In the genomic region with DNA sequence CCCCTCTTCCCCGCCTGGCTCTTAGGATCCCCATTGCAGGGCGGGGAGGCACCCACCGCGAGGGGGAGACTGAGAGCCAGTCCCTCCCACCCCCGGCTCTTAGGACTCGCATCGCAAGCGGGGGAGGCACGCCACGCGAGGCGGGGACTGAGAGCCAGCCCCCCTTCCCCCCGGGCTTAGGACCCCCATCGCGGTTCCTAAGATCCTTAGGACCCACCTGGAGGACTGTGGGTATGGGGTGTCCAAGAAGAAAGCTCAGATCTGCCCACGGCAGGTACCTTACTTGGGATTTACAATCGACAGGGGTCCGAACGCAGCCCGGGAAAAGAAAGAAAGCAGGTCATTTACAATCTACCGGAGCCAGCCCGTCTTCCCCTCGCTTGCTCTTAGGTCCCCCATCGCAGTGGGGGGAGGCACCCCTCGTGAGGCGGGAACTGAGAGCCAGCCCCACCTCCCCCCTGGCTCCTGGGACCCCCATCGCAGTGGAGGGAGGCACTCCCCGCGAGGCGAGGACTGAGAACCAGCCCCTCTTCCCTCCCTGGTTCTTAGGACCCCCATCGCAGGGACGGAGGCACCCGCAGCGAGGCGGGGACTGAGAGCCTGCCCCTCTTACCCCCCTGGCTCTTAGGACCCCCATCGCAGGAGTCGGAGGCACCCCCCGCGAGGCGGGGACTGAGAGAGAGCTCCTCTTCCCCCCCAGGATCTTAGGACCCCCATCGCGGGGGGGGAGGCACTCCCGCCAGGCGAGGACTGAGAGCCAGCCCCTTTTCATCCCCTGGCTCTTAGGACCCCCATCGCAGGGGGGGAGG, we compare ENCODE assay signal across 1 cellular context.
TF ChIP-seq lines count a peak whose summit lies in the region.

No MANE protein-coding gene starts in this region.

TF ChIP-seq in HCT116, 20 proteins besides CTCF, POLR2A, EP300 and RAD21 (continued from another document):
- TF ChIP-seq, protein P1, sequence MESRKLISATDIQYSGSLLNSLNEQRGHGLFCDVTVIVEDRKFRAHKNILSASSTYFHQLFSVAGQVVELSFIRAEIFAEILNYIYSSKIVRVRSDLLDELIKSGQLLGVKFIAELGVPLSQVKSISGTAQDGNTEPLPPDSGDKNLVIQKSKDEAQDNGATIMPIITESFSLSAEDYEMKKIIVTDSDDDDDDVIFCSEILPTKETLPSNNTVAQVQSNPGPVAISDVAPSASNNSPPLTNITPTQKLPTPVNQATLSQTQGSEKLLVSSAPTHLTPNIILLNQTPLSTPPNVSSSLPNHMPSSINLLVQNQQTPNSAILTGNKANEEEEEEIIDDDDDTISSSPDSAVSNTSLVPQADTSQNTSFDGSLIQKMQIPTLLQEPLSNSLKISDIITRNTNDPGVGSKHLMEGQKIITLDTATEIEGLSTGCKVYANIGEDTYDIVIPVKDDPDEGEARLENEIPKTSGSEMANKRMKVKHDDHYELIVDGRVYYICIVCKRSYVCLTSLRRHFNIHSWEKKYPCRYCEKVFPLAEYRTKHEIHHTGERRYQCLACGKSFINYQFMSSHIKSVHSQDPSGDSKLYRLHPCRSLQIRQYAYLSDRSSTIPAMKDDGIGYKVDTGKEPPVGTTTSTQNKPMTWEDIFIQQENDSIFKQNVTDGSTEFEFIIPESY (IDR thresholded peaks at IDR 0.05; ENCODE audit: extremely low read depth, insufficient replicate concordance, low read length) = no peak
TF ChIP-seq in HCT116: peak in this region for 1.
